In the genomic region with DNA sequence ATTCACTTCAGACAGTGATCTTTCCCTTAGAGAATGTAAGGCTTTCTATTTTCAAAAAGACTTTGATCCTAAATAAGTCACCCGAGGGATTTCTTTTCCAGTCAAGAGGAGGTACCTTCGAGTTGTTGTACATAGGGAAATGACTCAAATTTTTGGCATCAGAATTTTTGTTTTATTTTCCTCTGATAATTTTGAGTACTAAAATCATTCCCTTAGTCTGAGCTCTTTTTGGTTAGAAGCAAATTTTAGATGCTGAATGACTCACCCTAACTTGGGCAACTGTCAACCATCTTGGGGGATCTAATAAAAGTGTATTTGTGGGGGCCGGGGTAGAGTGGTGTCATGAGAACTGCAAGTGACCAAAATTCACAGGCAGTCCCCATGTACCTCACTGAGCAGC, we compare ENCODE assay signal across 13 cellular contexts.
DNase-seq lines count a peak whose midpoint lies in the region; ATAC-seq and TF ChIP-seq lines count a peak whose summit lies in the region.
"Had no signal": no experiment of that assay in that cellular context is flagged by ENCODE, and none has a peak within 500 bp of the region (broad histone marks: within the 10 kb centered on the region; RNA-seq: fewer than 3 reads in every experiment).

No MANE protein-coding gene starts in this region.

- no peak overlapping the region for H2AFZ ChIP-seq in GM23338

- H3K36me3 Mint-ChIP-seq in GM23338 (ENCODE audit: low read depth), result no peaks in the 10 kb centered on the region

- TF ChIP-seq POLR2A in NB4 (IDR thresholded peaks at IDR 0.05; ENCODE audit: extremely low read depth, insufficient read length), result no peak
- TF ChIP-seq POLR2A in stomach (IDR thresholded peaks at IDR 0.05), result no peak
- TF ChIP-seq POLR2A in ovary (IDR thresholded peaks at IDR 0.05), result no peak

- H3K36me3 ChIP-seq in esophagus (ENCODE audit: control insufficient read depth in 2 of 2, insufficient read depth in 2 of 2, low read length in 1 of 2) (peaks cover 0 to 2% of the 10 kb centered on the region in 2 donors), GM23338 (ENCODE audit: insufficient read depth) (no peaks in the 10 kb centered on the region), stomach (peaks cover 0 to 36% (median 27%) of the 10 kb centered on the region in 4 donors), ovary (no peaks in the 10 kb centered on the region)

- H3K4me3 ChIP-seq in NB4 (ENCODE audit: low read depth, low read length) (no peak overlapping the region), esophagus (ENCODE audit: low read depth in 1 of 2, low read length in 2 of 2) (no peak overlapping the region), GM23338 (no peak overlapping the region), stomach (no peak overlapping the region), ovary (no peak overlapping the region)
- H3K4me3 ChIP-seq: BLaER1 treated with 17β-estradiol and CSF1 and Interleukin-3, amounts not matched to agents 10 nM and 100 nM had no signal

- H3K9me3 ChIP-seq in esophagus (ENCODE audit: control insufficient read depth in 2 of 2, insufficient read depth in 1 of 2, low read depth in 1 of 2, low read length in 1 of 2), result no peaks in the 10 kb centered on the region
- no peaks in the 10 kb centered on the region for H3K9me3 ChIP-seq in stomach
- H3K9me3 ChIP-seq in ovary, result no peaks in the 10 kb centered on the region
- H3K9me3 ChIP-seq: BLaER1 treated with 17β-estradiol and CSF1 and Interleukin-3, amounts not matched to agents 10 nM and 100 nM had no signal

- intact Hi-C loops in stomach (cut with DNase I; ENCODE audit: low total_unique reads) (no loop called here), ovary (cut with DNase I) (no loop called here)

- no peak overlapping the region for H3K4me2 ChIP-seq in GM23338
- H3K4me2 ChIP-seq: BLaER1 treated with 17β-estradiol and CSF1 and Interleukin-3, amounts not matched to agents 10 nM and 100 nM had no signal

- WGBS in esophagus, 2 donors, result 25 to 57% methylated on average over 3 of the region's 3 CpGs
- 49 to 65% (median 55%) methylated on average over 3 of the region's 3 CpGs for WGBS in stomach, 5 donors
- WGBS in ovary, 3 donors, result 0 to 14% (median 4%) methylated on average over 3 of the region's 3 CpGs

- no peak overlapping the region for H3K4me3 Mint-ChIP-seq in GM23338
- H3K4me3 Mint-ChIP-seq: activated CD4-positive, alpha-beta memory T cell treated with anti-CD3 and anti-CD28 coated beads for 36 hours had no signal

- TF ChIP-seq CTCF in NB4 (IDR thresholded peaks at IDR 0.05; ENCODE audit: low read depth, low read length), result no peak
- TF ChIP-seq CTCF in omental fat pad (IDR thresholded peaks at IDR 0.05), result no peak
- no peak for TF ChIP-seq CTCF in foreskin keratinocyte (conservative IDR thresholded peaks at IDR 0.05)
- no peak for TF ChIP-seq CTCF in GM23338 (conservative IDR thresholded peaks at IDR 0.05; ENCODE audit: low read depth in 2 of 2)
- no peak for TF ChIP-seq CTCF in stomach (IDR thresholded peaks at IDR 0.05)
- TF ChIP-seq CTCF in ovary (IDR thresholded peaks at IDR 0.05), result no peak

- H3K27ac Mint-ChIP-seq in GM23338, result no peak overlapping the region
- H3K27ac Mint-ChIP-seq: activated CD4-positive, alpha-beta memory T cell treated with anti-CD3 and anti-CD28 coated beads for 36 hours had no signal

- H3K27me3 ChIP-seq in esophagus (ENCODE audit: control insufficient read depth in 1 of 2, insufficient read depth in 2 of 2, low read length in 2 of 2) (no peaks in the 10 kb centered on the region), foreskin keratinocyte (no peaks in the 10 kb centered on the region), GM23338 (ENCODE audit: insufficient read depth) (no peaks in the 10 kb centered on the region), stomach (no peaks in the 10 kb centered on the region), ovary (no peaks in the 10 kb centered on the region)
- H3K27me3 ChIP-seq: BLaER1 treated with 17β-estradiol and CSF1 and Interleukin-3, amounts not matched to agents 10 nM and 100 nM had no signal

- H3K4me1 ChIP-seq in esophagus (ENCODE audit: control insufficient read depth in 2 of 2, insufficient read depth in 2 of 2, low read length in 1 of 2), result no peaks in the 10 kb centered on the region
- H3K4me1 ChIP-seq in foreskin keratinocyte, result peaks cover 5% of the 10 kb centered on the region
- H3K4me1 ChIP-seq in GM23338 (ENCODE audit: insufficient read depth), result peaks cover 8% of the 10 kb centered on the region
- H3K4me1 ChIP-seq in stomach, result peaks cover 0 to 23% (median 15%) of the 10 kb centered on the region in 4 donors
- H3K4me1 ChIP-seq in ovary (ENCODE audit: insufficient read depth), result peaks cover 8% of the 10 kb centered on the region

- H3K27ac ChIP-seq in esophagus (ENCODE audit: low read depth in 2 of 2, low read length in 1 of 2), result peak overlapping the region; percentile 73 to 82
- no peak overlapping the region for H3K27ac ChIP-seq in foreskin keratinocyte
- no peak overlapping the region for H3K27ac ChIP-seq in GM23338 (ENCODE audit: low read depth)
- peak overlapping the region in 2 of 5 donors; percentile 10 to 50 for H3K27ac ChIP-seq in stomach
- no peak overlapping the region for H3K27ac ChIP-seq in ovary
- H3K27ac ChIP-seq: BLaER1 treated with 17β-estradiol and CSF1 and Interleukin-3, amounts not matched to agents 10 nM and 100 nM had no signal

- H3K9me3 Mint-ChIP-seq in GM23338, result no peaks in the 10 kb centered on the region
- H3K9me3 Mint-ChIP-seq: activated CD4-positive, alpha-beta memory T cell treated with anti-CD3 and anti-CD28 coated beads for 36 hours had no signal

- ATAC-seq in omental fat pad (ENCODE audit: low FRiP score), result peak; percentile 66
- no peak for ATAC-seq in foreskin keratinocyte
- ATAC-seq in GM23338, result no peak

- H3F3A ChIP-seq in GM23338 (replicated peaks; ENCODE audit: low read depth), result no peaks in the 10 kb centered on the region

- no peaks in the 10 kb centered on the region for H3K9me2 ChIP-seq in GM23338 (ENCODE audit: insufficient read depth)

- DNase-seq in AG08396 (ENCODE audit: low spot score), result peak; percentile 20
- DNase-seq in NB4 (ENCODE audit: low read depth), result peak; percentile 23
- DNase-seq in omental fat pad (ENCODE audit: low spot score), result no peak
- DNase-seq in foreskin keratinocyte, result no peak
- no peak for DNase-seq in GM23338 (ENCODE audit: low spot score)
- no peak for DNase-seq in stomach
- DNase-seq in ovary, result no peak
- DNase-seq: activated CD4-positive, alpha-beta memory T cell treated with anti-CD3 and anti-CD28 coated beads for 36 hours; GF-D8; NCI-H2029 treated with DMSO at 0.1 percent for 48 hours; T-helper 2 cell had no signal

- H4K20me1 ChIP-seq in GM23338 (replicated peaks; ENCODE audit: insufficient read depth), result no peaks in the 10 kb centered on the region
- H4K20me1 ChIP-seq: BLaER1 treated with 17β-estradiol and CSF1 and Interleukin-3, amounts not matched to agents 10 nM and 100 nM had no signal

- 0 out of 3 replicates have a peak, but pooled peaks cover 7% of the 10 kb centered on the region for H3K4me1 Mint-ChIP-seq in GM23338

- no peaks in the 10 kb centered on the region for H3K79me2 ChIP-seq in GM23338 (replicated peaks; ENCODE audit: insufficient read depth)

- TF ChIP-seq EP300 in stomach (IDR thresholded peaks at IDR 0.05) (no peak), ovary (IDR thresholded peaks at IDR 0.05) (no peak)

- H3K27me3 Mint-ChIP-seq in GM23338 (ENCODE audit: insufficient read depth, low read depth, poor library complexity), result no peaks in the 10 kb centered on the region
- H3K27me3 Mint-ChIP-seq: activated CD4-positive, alpha-beta memory T cell treated with anti-CD3 and anti-CD28 coated beads for 36 hours had no signal

TF ChIP-seq in GM23338, 12 proteins besides CTCF, POLR2A, EP300 and RAD21 (continues in another document):
- TF ChIP-seq POLR2AphosphoS5 (IDR thresholded peaks at IDR 0.05; ENCODE audit: low read depth), result no peak
- no peak for TF ChIP-seq ZNF331 (CRISPR knock-in tag; IDR thresholded peaks at IDR 0.05; ENCODE audit: low read depth)
- TF ChIP-seq, protein P1, sequence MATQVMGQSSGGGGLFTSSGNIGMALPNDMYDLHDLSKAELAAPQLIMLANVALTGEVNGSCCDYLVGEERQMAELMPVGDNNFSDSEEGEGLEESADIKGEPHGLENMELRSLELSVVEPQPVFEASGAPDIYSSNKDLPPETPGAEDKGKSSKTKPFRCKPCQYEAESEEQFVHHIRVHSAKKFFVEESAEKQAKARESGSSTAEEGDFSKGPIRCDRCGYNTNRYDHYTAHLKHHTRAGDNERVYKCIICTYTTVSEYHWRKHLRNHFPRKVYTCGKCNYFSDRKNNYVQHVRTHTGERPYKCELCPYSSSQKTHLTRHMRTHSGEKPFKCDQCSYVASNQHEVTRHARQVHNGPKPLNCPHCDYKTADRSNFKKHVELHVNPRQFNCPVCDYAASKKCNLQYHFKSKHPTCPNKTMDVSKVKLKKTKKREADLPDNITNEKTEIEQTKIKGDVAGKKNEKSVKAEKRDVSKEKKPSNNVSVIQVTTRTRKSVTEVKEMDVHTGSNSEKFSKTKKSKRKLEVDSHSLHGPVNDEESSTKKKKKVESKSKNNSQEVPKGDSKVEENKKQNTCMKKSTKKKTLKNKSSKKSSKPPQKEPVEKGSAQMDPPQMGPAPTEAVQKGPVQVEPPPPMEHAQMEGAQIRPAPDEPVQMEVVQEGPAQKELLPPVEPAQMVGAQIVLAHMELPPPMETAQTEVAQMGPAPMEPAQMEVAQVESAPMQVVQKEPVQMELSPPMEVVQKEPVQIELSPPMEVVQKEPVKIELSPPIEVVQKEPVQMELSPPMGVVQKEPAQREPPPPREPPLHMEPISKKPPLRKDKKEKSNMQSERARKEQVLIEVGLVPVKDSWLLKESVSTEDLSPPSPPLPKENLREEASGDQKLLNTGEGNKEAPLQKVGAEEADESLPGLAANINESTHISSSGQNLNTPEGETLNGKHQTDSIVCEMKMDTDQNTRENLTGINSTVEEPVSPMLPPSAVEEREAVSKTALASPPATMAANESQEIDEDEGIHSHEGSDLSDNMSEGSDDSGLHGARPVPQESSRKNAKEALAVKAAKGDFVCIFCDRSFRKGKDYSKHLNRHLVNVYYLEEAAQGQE (IDR thresholded peaks at IDR 0.05; ENCODE audit: unreplicated experiment), result no peak
- TF ChIP-seq, protein P2, sequence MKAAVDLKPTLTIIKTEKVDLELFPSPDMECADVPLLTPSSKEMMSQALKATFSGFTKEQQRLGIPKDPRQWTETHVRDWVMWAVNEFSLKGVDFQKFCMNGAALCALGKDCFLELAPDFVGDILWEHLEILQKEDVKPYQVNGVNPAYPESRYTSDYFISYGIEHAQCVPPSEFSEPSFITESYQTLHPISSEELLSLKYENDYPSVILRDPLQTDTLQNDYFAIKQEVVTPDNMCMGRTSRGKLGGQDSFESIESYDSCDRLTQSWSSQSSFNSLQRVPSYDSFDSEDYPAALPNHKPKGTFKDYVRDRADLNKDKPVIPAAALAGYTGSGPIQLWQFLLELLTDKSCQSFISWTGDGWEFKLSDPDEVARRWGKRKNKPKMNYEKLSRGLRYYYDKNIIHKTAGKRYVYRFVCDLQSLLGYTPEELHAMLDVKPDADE (IDR thresholded peaks at IDR 0.05), result no peak
- TF ChIP-seq JUNB (IDR thresholded peaks at IDR 0.05; ENCODE audit: unreplicated experiment), result no peak
- no peak for TF ChIP-seq NANOG (IDR thresholded peaks at IDR 0.05; ENCODE audit: borderline replicate concordance)
- TF ChIP-seq EZH2 (IDR thresholded peaks at IDR 0.05; ENCODE audit: low read depth, unreplicated experiment), result no peak
- no peak for TF ChIP-seq STAT1 (IDR thresholded peaks at IDR 0.05; ENCODE audit: unreplicated experiment)
- TF ChIP-seq EZH2phosphoT487 (IDR thresholded peaks at IDR 0.05; ENCODE audit: unreplicated experiment), result no peak

Comparison
In these comparisons a context has a peak if more than half of its experiments do, and no peak if none do; other contexts are left out.
1. DNase-seq: peak in AG08396 (single experiment) and NB4 (single experiment); none in omental fat pad (single experiment), foreskin keratinocyte (0 of 2), GM23338 (single experiment), stomach (single experiment) and ovary (0 of 5).
2. H3K27ac ChIP-seq: peak in esophagus (2 of 2); none in foreskin keratinocyte (single experiment), GM23338 (single experiment) and ovary (0 of 2).